1 cellular context compared by ENCODE assay signal in the genomic region with DNA sequence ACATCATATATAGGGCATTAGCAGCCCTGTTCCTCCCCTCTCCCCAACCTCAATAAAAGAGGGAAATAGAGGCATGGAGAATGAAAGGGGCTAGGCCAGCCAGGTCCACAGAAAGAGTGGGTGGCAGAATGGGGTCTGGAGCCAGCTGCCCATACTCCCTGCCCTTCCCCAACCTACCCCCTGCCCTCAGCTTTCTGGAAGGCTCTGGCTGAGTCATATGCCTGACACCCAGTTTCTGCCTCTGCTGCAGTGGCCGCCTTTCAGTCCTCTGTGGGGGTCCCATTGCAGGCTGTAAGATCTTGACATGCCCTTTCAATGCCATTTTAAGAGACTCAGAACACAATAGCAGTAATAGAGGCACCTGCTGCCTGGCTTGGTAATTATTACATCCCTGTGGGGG.
TF ChIP-seq lines count a peak whose summit lies in the region.

No MANE protein-coding gene starts in this region.

TF ChIP-seq in GM23338, 12 proteins besides CTCF, POLR2A, EP300 and RAD21 (continued from another document):
- TF ChIP-seq, protein P1, sequence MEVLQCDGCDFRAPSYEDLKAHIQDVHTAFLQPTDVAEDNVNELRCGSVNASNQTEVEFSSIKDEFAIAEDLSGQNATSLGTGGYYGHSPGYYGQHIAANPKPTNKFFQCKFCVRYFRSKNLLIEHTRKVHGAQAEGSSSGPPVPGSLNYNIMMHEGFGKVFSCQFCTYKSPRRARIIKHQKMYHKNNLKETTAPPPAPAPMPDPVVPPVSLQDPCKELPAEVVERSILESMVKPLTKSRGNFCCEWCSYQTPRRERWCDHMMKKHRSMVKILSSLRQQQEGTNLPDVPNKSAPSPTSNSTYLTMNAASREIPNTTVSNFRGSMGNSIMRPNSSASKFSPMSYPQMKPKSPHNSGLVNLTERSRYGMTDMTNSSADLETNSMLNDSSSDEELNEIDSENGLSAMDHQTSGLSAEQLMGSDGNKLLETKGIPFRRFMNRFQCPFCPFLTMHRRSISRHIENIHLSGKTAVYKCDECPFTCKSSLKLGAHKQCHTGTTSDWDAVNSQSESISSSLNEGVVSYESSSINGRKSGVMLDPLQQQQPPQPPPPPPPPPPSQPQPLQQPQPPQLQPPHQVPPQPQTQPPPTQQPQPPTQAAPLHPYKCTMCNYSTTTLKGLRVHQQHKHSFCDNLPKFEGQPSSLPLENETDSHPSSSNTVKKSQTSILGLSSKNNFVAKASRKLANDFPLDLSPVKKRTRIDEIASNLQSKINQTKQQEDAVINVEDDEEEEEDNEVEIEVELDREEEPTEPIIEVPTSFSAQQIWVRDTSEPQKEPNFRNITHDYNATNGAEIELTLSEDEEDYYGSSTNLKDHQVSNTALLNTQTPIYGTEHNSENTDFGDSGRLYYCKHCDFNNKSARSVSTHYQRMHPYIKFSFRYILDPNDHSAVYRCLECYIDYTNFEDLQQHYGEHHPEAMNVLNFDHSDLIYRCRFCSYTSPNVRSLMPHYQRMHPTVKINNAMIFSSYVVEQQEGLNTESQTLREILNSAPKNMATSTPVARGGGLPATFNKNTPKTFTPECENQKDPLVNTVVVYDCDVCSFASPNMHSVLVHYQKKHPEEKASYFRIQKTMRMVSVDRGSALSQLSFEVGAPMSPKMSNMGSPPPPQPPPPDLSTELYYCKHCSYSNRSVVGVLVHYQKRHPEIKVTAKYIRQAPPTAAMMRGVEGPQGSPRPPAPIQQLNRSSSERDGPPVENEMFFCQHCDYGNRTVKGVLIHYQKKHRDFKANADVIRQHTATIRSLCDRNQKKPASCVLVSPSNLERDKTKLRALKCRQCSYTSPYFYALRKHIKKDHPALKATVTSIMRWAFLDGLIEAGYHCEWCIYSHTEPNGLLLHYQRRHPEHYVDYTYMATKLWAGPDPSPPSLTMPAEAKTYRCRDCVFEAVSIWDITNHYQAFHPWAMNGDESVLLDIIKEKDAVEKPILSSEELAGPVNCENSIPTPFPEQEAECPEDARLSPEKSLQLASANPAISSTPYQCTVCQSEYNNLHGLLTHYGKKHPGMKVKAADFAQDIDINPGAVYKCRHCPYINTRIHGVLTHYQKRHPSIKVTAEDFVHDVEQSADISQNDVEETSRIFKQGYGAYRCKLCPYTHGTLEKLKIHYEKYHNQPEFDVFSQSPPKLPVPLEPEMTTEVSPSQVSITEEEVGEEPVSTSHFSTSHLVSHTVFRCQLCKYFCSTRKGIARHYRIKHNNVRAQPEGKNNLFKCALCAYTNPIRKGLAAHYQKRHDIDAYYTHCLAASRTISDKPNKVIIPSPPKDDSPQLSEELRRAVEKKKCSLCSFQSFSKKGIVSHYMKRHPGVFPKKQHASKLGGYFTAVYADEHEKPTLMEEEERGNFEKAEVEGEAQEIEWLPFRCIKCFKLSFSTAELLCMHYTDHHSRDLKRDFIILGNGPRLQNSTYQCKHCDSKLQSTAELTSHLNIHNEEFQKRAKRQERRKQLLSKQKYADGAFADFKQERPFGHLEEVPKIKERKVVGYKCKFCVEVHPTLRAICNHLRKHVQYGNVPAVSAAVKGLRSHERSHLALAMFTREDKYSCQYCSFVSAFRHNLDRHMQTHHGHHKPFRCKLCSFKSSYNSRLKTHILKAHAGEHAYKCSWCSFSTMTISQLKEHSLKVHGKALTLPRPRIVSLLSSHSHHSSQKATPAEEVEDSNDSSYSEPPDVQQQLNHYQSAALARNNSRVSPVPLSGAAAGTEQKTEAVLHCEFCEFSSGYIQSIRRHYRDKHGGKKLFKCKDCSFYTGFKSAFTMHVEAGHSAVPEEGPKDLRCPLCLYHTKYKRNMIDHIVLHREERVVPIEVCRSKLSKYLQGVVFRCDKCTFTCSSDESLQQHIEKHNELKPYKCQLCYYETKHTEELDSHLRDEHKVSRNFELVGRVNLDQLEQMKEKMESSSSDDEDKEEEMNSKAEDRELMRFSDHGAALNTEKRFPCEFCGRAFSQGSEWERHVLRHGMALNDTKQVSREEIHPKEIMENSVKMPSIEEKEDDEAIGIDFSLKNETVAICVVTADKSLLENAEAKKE (CRISPR knock-in tag; IDR thresholded peaks at IDR 0.05), result no peak
